Comparison of ENCODE assay signal across 12 cellular contexts in genomic region chr4:143473334-143474126, GRCh38.
DNase-seq lines count a peak whose midpoint lies in the region; ATAC-seq and TF ChIP-seq lines count a peak whose summit lies in the region.
"Had no signal": no experiment of that assay in that cellular context is flagged by ENCODE, and none has a peak within 500 bp of the region (broad histone marks: within the 10 kb centered on the region; RNA-seq: fewer than 3 reads in every experiment).

No MANE protein-coding gene starts in this region.

- peak; percentile 31 for DNase-seq in GM10248 (ENCODE audit: extremely low spot score)
- peak; percentile 49 for DNase-seq in NAMALWA (ENCODE audit: low spot score)
- DNase-seq in kidney tubule cell (ENCODE audit: low spot score): no peak
- no peak for DNase-seq in activated effector memory CD4-positive, alpha-beta T cell treated with Interleukin-2 at 50 U/mL for 16 hours
- DNase-seq in activated gamma-delta T cell (lab: John Stamatoyannopoulos, UW): no peak
- no peak for DNase-seq in NCI-H774 (lab: John Stamatoyannopoulos, UW)
- DNase-seq: activated CD8-positive, alpha-beta T cell treated with anti-CD3 and anti-CD28 coated beads for 36 hours; activated naive CD4-positive, alpha-beta T cell treated with anti-CD3 and anti-CD28 coated beads, Interleukin-2, amount 10 ng/mL, durations not matched to agents 7 days and 5 days; NCI-H2107; T-helper 17 cell had no signal

- no peak for TF ChIP-seq CTCF in GM10248 (IDR thresholded peaks at IDR 0.05; ENCODE audit: control extremely low read depth, extremely low read depth, low read depth, missing control alignments)

- peak; percentile 67 for ATAC-seq in GM19395 (IDR thresholded peaks at IDR 0.05; ENCODE audit: unreplicated experiment)
- peak; percentile 75 for ATAC-seq in HG02852 (IDR thresholded peaks at IDR 0.05; ENCODE audit: unreplicated experiment)
- ATAC-seq: activated CD8-positive, alpha-beta T cell treated with anti-CD3 and anti-CD28 coated beads for 36 hours; T-helper 17 cell had no signal

- POLR2A ChIA-PET in GM10248 (lab: Yijun Ruan, JAX): no interaction called here

- CTCF ChIA-PET in GM10248 (lab: Yijun Ruan, JAX): interaction anchor here (0.8 to 1.9 kb wide), 4 partner anchors 13 to 138 kb away, joined by 3 to 6 read pairs (median 3); no protein-coding TSS in a partner anchor

Comparison
In these comparisons a context has a peak if more than half of its experiments do, and no peak if none do; other contexts are left out.
1. DNase-seq: peak in GM10248 (single experiment) and NAMALWA (single experiment); none in kidney tubule cell (single experiment), activated effector memory CD4-positive, alpha-beta T cell treated with Interleukin-2 at 50 U/mL for 16 hours (single experiment), activated gamma-delta T cell (single experiment) and NCI-H774 (single experiment).